In the genomic region with DNA sequence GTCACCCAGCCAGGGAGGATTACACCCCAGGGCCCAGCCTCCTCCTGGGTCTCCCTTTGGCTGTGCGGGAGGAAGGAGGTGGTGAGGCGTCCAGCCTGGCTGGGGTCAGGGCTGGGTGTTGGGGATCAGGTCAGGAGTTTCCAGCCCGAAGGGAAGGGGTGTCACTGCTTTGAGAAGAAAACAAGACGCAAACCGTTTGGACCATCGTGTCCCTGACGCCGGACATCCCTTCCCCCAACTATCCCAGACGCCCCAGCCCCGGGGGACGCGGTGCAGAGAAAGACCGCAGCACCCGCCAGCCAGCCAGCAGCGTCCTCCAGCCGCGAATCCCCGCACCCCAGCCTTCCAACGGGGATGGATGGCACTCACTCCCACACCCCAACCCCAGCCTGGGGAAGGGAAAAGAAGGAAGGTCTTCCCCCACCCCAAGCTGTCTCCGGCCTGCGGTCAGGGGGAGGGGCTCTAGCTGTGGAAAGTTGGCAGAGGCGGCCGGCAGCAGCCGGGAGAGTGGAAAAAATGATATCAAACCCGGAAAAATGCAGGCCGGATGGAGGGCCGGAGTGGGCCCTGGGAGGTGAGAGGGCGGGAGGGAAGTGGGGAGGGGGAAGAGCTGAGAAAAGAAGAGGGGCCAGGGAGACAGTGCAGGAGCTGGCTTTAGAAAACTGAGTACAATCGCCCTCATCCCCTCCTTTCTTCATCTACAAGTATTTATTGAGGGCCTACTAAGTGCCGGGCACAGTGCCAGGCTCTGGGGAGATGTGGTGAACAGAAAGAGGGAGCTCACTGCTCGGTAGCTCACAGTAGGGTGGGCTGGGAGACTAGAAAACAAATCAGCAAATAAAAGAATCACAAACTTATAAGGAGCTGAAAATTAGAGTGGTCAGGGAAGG, we compare ENCODE assay signal across 13 cellular contexts. TPM values are rescaled to one million over a fixed set of nuclear protein-coding genes. Genes with fewer than 3 reads are reported as not detected.
DNase-seq lines count a peak whose midpoint lies in the region; ATAC-seq, FAIRE-seq and TF ChIP-seq lines count a peak whose summit lies in the region.
"Had no signal": no experiment of that assay in that cellular context is flagged by ENCODE, and none has a peak within 500 bp of the region (broad histone marks: within the 10 kb centered on the region; RNA-seq: fewer than 3 reads in every experiment).

No MANE protein-coding gene starts in this region.

- CTCF ChIA-PET in CD8-positive, alpha-beta T cell (lab: Charles Lee): interaction anchor here (0.9 to 1.4 kb wide), 2 partner anchors 11 to 17 kb away, joined by 3 read pairs; a partner anchor contains a TSS

- peaks cover 63% of the 10 kb centered on the region; the same call in 1 of the 2 replicates for H3K9me3 ChIP-seq in HUES6 (ENCODE audit: control insufficient read depth, insufficient read depth, low read depth, low read length)
- H3K9me3 ChIP-seq in body of pancreas: no peaks in the 10 kb centered on the region
- no peaks in the 10 kb centered on the region for H3K9me3 ChIP-seq in CD8-positive, alpha-beta T cell (ENCODE audit: low read length)

- TF ChIP-seq POLR2A in body of pancreas (IDR thresholded peaks at IDR 0.05): no peak

- no peaks in the 10 kb centered on the region for H3K4me1 Mint-ChIP-seq in CD8-positive, alpha-beta T cell (ENCODE audit: low read depth)

- H3K4me1 ChIP-seq in HUES6 (ENCODE audit: control insufficient read depth, insufficient read depth, low read length) (no peaks in the 10 kb centered on the region), body of pancreas (peaks cover 10% of the 10 kb centered on the region)
- no peaks in the 10 kb centered on the region for H3K4me1 ChIP-seq in CD8-positive, alpha-beta T cell (ENCODE audit: insufficient read depth, low read length)

- 13 to 17% methylated on average over 25 to 31 of the region's 31 CpGs for WGBS in body of pancreas, 2 donors

- POLR2A ChIA-PET in CD8-positive, alpha-beta T cell (lab: Charles Lee): no interaction called here

- no peak overlapping the region for H3K4me3 Mint-ChIP-seq in CD8-positive, alpha-beta T cell
- H3K4me3 Mint-ChIP-seq: type B pancreatic cell had no signal

- H3K27ac ChIP-seq in HUES6 (ENCODE audit: low read depth, low read length) (no peak overlapping the region), body of pancreas (peak overlapping the region in 2 of 4 donors; percentile 13 to 47)
- H3K27ac ChIP-seq in CD8-positive, alpha-beta T cell (ENCODE audit: low read depth, low read length): no peak overlapping the region
- H3K27ac ChIP-seq: VCaP had no signal

- peak; percentile 64 for ATAC-seq in body of pancreas
- peak; percentile 40 for ATAC-seq in stimulated activated naive CD8-positive, alpha-beta T cell treated with anti-CD3 and anti-CD28 coated beads, Interleukin-15, Interleukin-2, amounts not matched to agents 100 U/mL and 50 U/mL, for 24 hours
- no peak for ATAC-seq in HG03159 (IDR thresholded peaks at IDR 0.05; ENCODE audit: unreplicated experiment)
- no peak for ATAC-seq in CD8-positive, alpha-beta T cell
- ATAC-seq: GM12878 had no signal

- H3K27ac Mint-ChIP-seq in CD8-positive, alpha-beta T cell: no peak overlapping the region
- H3K27ac Mint-ChIP-seq: type B pancreatic cell had no signal

- FAIRE-seq in D721Med (lab: Jason Lieb, UNC): no peak
- FAIRE-seq: GM12878 had no signal

- H3K9ac ChIP-seq in HUES6 (ENCODE audit: low read length): no peak overlapping the region

- TF ChIP-seq CTCF in body of pancreas (IDR thresholded peaks at IDR 0.05) (no peak), D721Med (IDR thresholded peaks at IDR 0.05; ENCODE audit: insufficient read depth, missing control alignments) (no peak)
- TF ChIP-seq CTCF in CD8-positive, alpha-beta T cell (IDR thresholded peaks at IDR 0.05): no peak

- H3K4me3 ChIP-seq in HUES6 (ENCODE audit: low read depth, low read length) (0 out of 2 replicates have a peak overlapping the region, but pooled peaks have one; percentile 15), body of pancreas (no peak overlapping the region)
- H3K4me3 ChIP-seq in CD8-positive, alpha-beta T cell (ENCODE audit: low read depth, low read length): no peak overlapping the region
- H3K4me3 ChIP-seq: GM12878 had no signal

- H3K36me3 ChIP-seq in HUES6 (ENCODE audit: control insufficient read depth, insufficient read depth, low read length) (no peaks in the 10 kb centered on the region), body of pancreas (replicated peaks in 1 of 2; ENCODE audit: insufficient read depth in 1 of 2, low read depth in 2 of 2) (no peaks in the 10 kb centered on the region)
- no peaks in the 10 kb centered on the region for H3K36me3 ChIP-seq in CD8-positive, alpha-beta T cell (ENCODE audit: insufficient read depth, low read length)

- H3K27me3 Mint-ChIP-seq in CD8-positive, alpha-beta T cell (ENCODE audit: low read depth): peaks cover 34% of the 10 kb centered on the region

- H3K9me3 Mint-ChIP-seq in CD8-positive, alpha-beta T cell: no peaks in the 10 kb centered on the region

- no peaks in the 10 kb centered on the region for H3K36me3 Mint-ChIP-seq in CD8-positive, alpha-beta T cell
- H3K36me3 Mint-ChIP-seq: type B pancreatic cell had no signal

- intact Hi-C loops in body of pancreas (cut with DNase I): no loop called here
- intact Hi-C loops in CD8-positive, alpha-beta T cell (cut with DNase I, micrococcal nuclease): no loop called here

- H3K27me3 ChIP-seq in HUES6 (ENCODE audit: control insufficient read depth, insufficient read depth, low read length) (peaks cover 17% of the 10 kb centered on the region; the same call in 1 of the 2 replicates), body of pancreas (peaks cover 0 to 6% of the 10 kb centered on the region in 2 donors)
- H3K27me3 ChIP-seq in CD8-positive, alpha-beta T cell (ENCODE audit: insufficient read depth, low read length): no peaks in the 10 kb centered on the region

- DNase-seq in body of pancreas: peak in 3 of 4 donors; percentile 30 to 36 (median 34)
- peak; percentile 71 for DNase-seq in iris pigment epithelial cell (ENCODE audit: low read depth)
- peak; percentile 52 for DNase-seq in stimulated activated naive CD8-positive, alpha-beta T cell treated with anti-CD3 and anti-CD28 coated beads, Interleukin-15, Interleukin-2, amounts not matched to agents 100 U/mL and 50 U/mL, for 24 hours
- no peak for DNase-seq in NCI-H2029 treated with DMSO at 0.1 percent for 48 hours (lab: John Stamatoyannopoulos, UW)
- no peak for DNase-seq in CD8-positive, alpha-beta T cell
- no peak for DNase-seq in D721Med (ENCODE audit: insufficient read length, low spot score)
- DNase-seq: occipital lobe had no signal

RNA-seq across cellular contexts. Expression of a gene that starts 10.6 kb away (rescaled TPM):
- total RNA-seq in body of pancreas: 1 to 10 TPM in 1 of 2 donors, under 1 TPM in 1; 0.66 to 1.0 TPM
- total RNA-seq in CD8-positive, alpha-beta T cell: not detected
- total RNA-seq: chondrocyte, GM12878, occipital lobe had no signal

RNA-seq across cellular contexts. Expression of a gene that starts 10.8 kb away (rescaled TPM):
- not detected for total RNA-seq in body of pancreas
- not detected for total RNA-seq in CD8-positive, alpha-beta T cell
- total RNA-seq: chondrocyte, GM12878, occipital lobe had no signal

RNA-seq across cellular contexts. Expression of a gene that starts 28.5 kb away (rescaled TPM):
- total RNA-seq in body of pancreas: 10 to 100 TPM; 73.2 to 79.4 TPM
- 100 to 1,000 TPM; 106 to 107 TPM for total RNA-seq in CD8-positive, alpha-beta T cell

RNA-seq across cellular contexts. Expression of a gene that starts 45.3 kb away (rescaled TPM):
- total RNA-seq in body of pancreas: not detected
- total RNA-seq in CD8-positive, alpha-beta T cell: not detected
- total RNA-seq: chondrocyte, GM12878, occipital lobe had no signal

Comparison
In these comparisons a context has a peak if more than half of its experiments do, and no peak if none do; other contexts are left out.
1. ATAC-seq: peak in body of pancreas (single experiment) and stimulated activated naive CD8-positive, alpha-beta T cell treated with anti-CD3 and anti-CD28 coated beads, Interleukin-15, Interleukin-2, amounts not matched to agents 100 U/mL and 50 U/mL, for 24 hours (single experiment); none in HG03159 (single experiment) and CD8-positive, alpha-beta T cell (single experiment).
2. DNase-seq: peak in body of pancreas (3 of 4), iris pigment epithelial cell (single experiment) and stimulated activated naive CD8-positive, alpha-beta T cell treated with anti-CD3 and anti-CD28 coated beads, Interleukin-15, Interleukin-2, amounts not matched to agents 100 U/mL and 50 U/mL, for 24 hours (single experiment); none in NCI-H2029 treated with DMSO at 0.1 percent for 48 hours (single experiment), CD8-positive, alpha-beta T cell (0 of 7) and D721Med (single experiment).